Comparison of ENCODE assay signal across 8 cellular contexts in the genomic region with DNA sequence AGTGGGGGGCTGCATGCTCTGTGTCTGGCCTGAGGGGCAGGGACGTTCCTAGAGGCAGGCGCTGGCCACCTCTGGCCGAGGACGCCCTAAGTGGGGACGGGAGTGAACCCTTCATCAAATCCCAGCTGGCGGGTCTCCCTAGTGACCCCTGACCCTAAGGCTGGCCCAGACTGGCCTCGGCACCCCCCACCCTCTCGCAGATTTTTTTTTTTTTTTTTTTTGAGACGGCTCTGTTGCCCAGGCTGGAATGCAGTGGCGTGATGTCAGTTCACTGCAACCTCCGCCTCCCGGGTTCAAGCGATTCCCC. TPM values are rescaled to one million over a fixed set of nuclear protein-coding genes. Genes with fewer than 3 reads are reported as not detected.
DNase-seq lines count a peak whose midpoint lies in the region; ATAC-seq and TF ChIP-seq lines count a peak whose summit lies in the region.

No MANE protein-coding gene starts in this region.

- H3K4me1 Mint-ChIP-seq in activated T-helper 17 cell treated with anti-CD3 and anti-CD28 coated beads, Interleukin-2, amount 50 U/mL, for 72 hours = no peaks in the 10 kb centered on the region
- no peaks in the 10 kb centered on the region for H3K4me1 Mint-ChIP-seq in stimulated activated effector memory CD8-positive, alpha-beta T cell treated with anti-CD3 and anti-CD28 coated beads, Interleukin-12 subunit alpha, Interleukin-12 subunit beta, amount 100 ng/mL, for 72 hours

- DNase-seq in HL-60 (ENCODE audit: low read depth in 1 of 2, low spot score in 1 of 2) (no peak), RPMI8226 (no peak), DMS153 (lab: John Stamatoyannopoulos, UW) (no peak), DMS53 treated with DMSO at 0.1 percent for 48 hours (lab: John Stamatoyannopoulos, UW; ENCODE audit: unreplicated experiment) (no peak)
- DNase-seq in stimulated activated effector memory CD8-positive, alpha-beta T cell treated with anti-CD3 and anti-CD28 coated beads, Interleukin-12 subunit alpha, Interleukin-12 subunit beta, amount 100 ng/mL, for 72 hours (ENCODE audit: low spot score in 2 of 2) = no peak

- H3K36me3 ChIP-seq in iPS-18a (ENCODE audit: control insufficient read depth, low read depth, low read length) = no peaks in the 10 kb centered on the region

- no peaks in the 10 kb centered on the region for H3K9me3 ChIP-seq in iPS-18a (ENCODE audit: control insufficient read depth, low read depth, low read length)

- TF ChIP-seq CTCF in HL-60 (IDR thresholded peaks at IDR 0.05; ENCODE audit: insufficient read depth, low read length) = no peak

- H3K4me3 ChIP-seq in HL-60 (replicated peaks; ENCODE audit: insufficient read depth, low read length) = peak overlapping the region; percentile 49
- peak overlapping the region; percentile 52 for H3K4me3 ChIP-seq in iPS-18a (ENCODE audit: low read length)

- no peaks in the 10 kb centered on the region for H3K9me3 Mint-ChIP-seq in activated T-helper 17 cell treated with anti-CD3 and anti-CD28 coated beads, Interleukin-2, amount 50 U/mL, for 72 hours
- no peaks in the 10 kb centered on the region for H3K9me3 Mint-ChIP-seq in stimulated activated effector memory CD8-positive, alpha-beta T cell treated with anti-CD3 and anti-CD28 coated beads, Interleukin-12 subunit alpha, Interleukin-12 subunit beta, amount 100 ng/mL, for 72 hours

- H3K27ac Mint-ChIP-seq in activated T-helper 17 cell treated with anti-CD3 and anti-CD28 coated beads, Interleukin-2, amount 50 U/mL, for 72 hours = no peak overlapping the region
- H3K27ac Mint-ChIP-seq in stimulated activated effector memory CD8-positive, alpha-beta T cell treated with anti-CD3 and anti-CD28 coated beads, Interleukin-12 subunit alpha, Interleukin-12 subunit beta, amount 100 ng/mL, for 72 hours = peak overlapping the region; percentile 61

- H3K27me3 ChIP-seq in HL-60 (ENCODE audit: insufficient read depth, poor library complexity, severe bottlenecking) = no peaks in the 10 kb centered on the region
- no peaks in the 10 kb centered on the region for H3K27me3 ChIP-seq in iPS-18a (ENCODE audit: control insufficient read depth, insufficient read depth, low read length)

- peak overlapping the region; percentile 51 for H3K4me3 Mint-ChIP-seq in activated T-helper 17 cell treated with anti-CD3 and anti-CD28 coated beads, Interleukin-2, amount 50 U/mL, for 72 hours
- H3K4me3 Mint-ChIP-seq in stimulated activated effector memory CD8-positive, alpha-beta T cell treated with anti-CD3 and anti-CD28 coated beads, Interleukin-12 subunit alpha, Interleukin-12 subunit beta, amount 100 ng/mL, for 72 hours = peak overlapping the region; percentile 66

- H3K27ac ChIP-seq in HL-60 (replicated peaks) (peak overlapping the region; percentile 75), iPS-18a (ENCODE audit: low read length) (no peak overlapping the region)

- no peaks in the 10 kb centered on the region for H3K36me3 Mint-ChIP-seq in activated T-helper 17 cell treated with anti-CD3 and anti-CD28 coated beads, Interleukin-2, amount 50 U/mL, for 72 hours (ENCODE audit: low read depth)
- H3K36me3 Mint-ChIP-seq in stimulated activated effector memory CD8-positive, alpha-beta T cell treated with anti-CD3 and anti-CD28 coated beads, Interleukin-12 subunit alpha, Interleukin-12 subunit beta, amount 100 ng/mL, for 72 hours = peaks cover 8% of the 10 kb centered on the region

- H3K4me1 ChIP-seq in iPS-18a (ENCODE audit: control insufficient read depth, low read depth, low read length) = peaks cover 7% of the 10 kb centered on the region

- no peak overlapping the region for H3K9ac ChIP-seq in iPS-18a (ENCODE audit: low read length)

- no peaks in the 10 kb centered on the region for H3K27me3 Mint-ChIP-seq in activated T-helper 17 cell treated with anti-CD3 and anti-CD28 coated beads, Interleukin-2, amount 50 U/mL, for 72 hours

- ATAC-seq in activated T-helper 17 cell treated with anti-CD3 and anti-CD28 coated beads, Interleukin-2, amount 50 U/mL, for 72 hours (replicated peaks) = no peak
- ATAC-seq in stimulated activated effector memory CD8-positive, alpha-beta T cell treated with anti-CD3 and anti-CD28 coated beads, Interleukin-12 subunit alpha, Interleukin-12 subunit beta, amount 100 ng/mL, for 72 hours = no peak
- no peak for ATAC-seq in GM18511 (IDR thresholded peaks at IDR 0.05; ENCODE audit: unreplicated experiment)

RNA-seq across cellular contexts. Expression of a gene that starts 1.0 kb away (rescaled TPM):
- total RNA-seq in activated T-helper 17 cell treated with anti-CD3 and anti-CD28 coated beads, Interleukin-2, amount 50 U/mL, for 72 hours = 1 to 10 TPM; 6.1 to 7.7 TPM

RNA-seq across cellular contexts. Expression of a gene that starts 21.0 kb away (rescaled TPM):
- total RNA-seq in activated T-helper 17 cell treated with anti-CD3 and anti-CD28 coated beads, Interleukin-2, amount 50 U/mL, for 72 hours = 10 to 100 TPM; 27.1 to 28.0 TPM

RNA-seq across cellular contexts. Expression of a gene that starts 21.0 kb away (rescaled TPM):
- total RNA-seq in activated T-helper 17 cell treated with anti-CD3 and anti-CD28 coated beads, Interleukin-2, amount 50 U/mL, for 72 hours = 1 to 10 TPM; 7.8 to 8.0 TPM
